13 cellular contexts compared by ENCODE assay signal in the genomic region with DNA sequence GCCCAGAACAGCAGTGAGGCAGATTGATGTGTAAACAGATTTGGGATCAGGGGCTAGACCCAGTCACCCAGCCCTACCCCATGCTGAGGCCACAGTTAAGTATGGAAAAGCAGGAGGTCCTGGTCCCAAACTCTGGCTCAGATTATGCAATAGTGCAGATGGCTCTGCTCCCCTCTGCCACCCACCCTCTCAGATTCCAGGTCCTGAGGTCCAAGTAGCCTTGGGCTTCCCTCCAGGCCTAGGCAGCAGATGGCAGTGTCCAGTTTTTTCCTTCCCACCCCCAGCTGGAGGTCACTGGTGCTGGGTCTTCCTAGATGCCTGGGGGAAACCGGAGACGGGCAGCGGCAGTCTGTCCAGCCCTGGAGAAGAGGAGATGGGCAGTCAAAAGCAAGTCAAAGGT. TPM values are rescaled to one million over a fixed set of nuclear protein-coding genes. Genes with fewer than 3 reads are reported as not detected.
"Had no signal": no experiment of that assay in that cellular context is flagged by ENCODE, and none has a peak within 500 bp of the region (broad histone marks: within the 10 kb centered on the region; RNA-seq: fewer than 3 reads in every experiment).

No MANE protein-coding gene starts in this region.

- H3K4me3 ChIP-seq: dorsolateral prefrontal cortex, gastrocnemius medialis, lower lobe of right lung, prostate gland, skin epidermis, spleen, thoracic aorta, transverse colon, upper lobe of right lung, uterus had no signal

- H3K9me3 ChIP-seq: gastrocnemius medialis, lower lobe of right lung, prostate gland, spleen, thoracic aorta, transverse colon, upper lobe of right lung, uterus had no signal

- H3K36me3 ChIP-seq: uterus had no signal

- DNase-seq: left ventricle myocardium superior had no signal

- ATAC-seq: right cardiac atrium had no signal

- H3K27ac ChIP-seq: gastrocnemius medialis, lower lobe of right lung, prostate gland, skin epidermis, spleen, thoracic aorta, transverse colon, upper lobe of right lung, uterus had no signal

- H3K4me1 ChIP-seq: prostate gland had no signal

RNA-seq across cellular contexts. Expression of a gene that starts 2.8 kb away (rescaled TPM):
- polyA plus RNA-seq: keratinocyte had no signal

RNA-seq across cellular contexts. Expression of a gene that starts 27.6 kb away (rescaled TPM):
- total RNA-seq: transverse colon had no signal
